ENCODE assay signal across 15 cellular contexts in genomic region chr3:149010966-149011365, GRCh38. TPM values are rescaled to one million over a fixed set of nuclear protein-coding genes. Genes with fewer than 3 reads are reported as not detected.
DNase-seq lines count a peak whose midpoint lies in the region; ATAC-seq and TF ChIP-seq lines count a peak whose summit lies in the region.
"Had no signal": no experiment of that assay in that cellular context is flagged by ENCODE, and none has a peak within 500 bp of the region (broad histone marks: within the 10 kb centered on the region; RNA-seq: fewer than 3 reads in every experiment).

No MANE protein-coding gene starts in this region.

- TF ChIP-seq CTCF in sigmoid colon (IDR thresholded peaks at IDR 0.05): no peak

- no peaks in the 10 kb centered on the region for H3K27me3 ChIP-seq in sigmoid colon

- TF ChIP-seq EP300 in sigmoid colon (IDR thresholded peaks at IDR 0.05): no peak

- no peak for TF ChIP-seq POLR2A in sigmoid colon (IDR thresholded peaks at IDR 0.05)

- peaks cover 29 to 82% (median 41%) of the 10 kb centered on the region in 4 donors for H3K36me3 ChIP-seq in sigmoid colon

- H3K4me3 ChIP-seq in sigmoid colon: no peak overlapping the region

- peak overlapping the region; percentile 54 to 55 for H3K4me3 Mint-ChIP-seq in effector memory CD8-positive, alpha-beta T cell
- H3K4me3 Mint-ChIP-seq: dendritic cell treated with granulocyte-macrophage colony-stimulating factor and Interleukin-4, amounts not matched to agents 40 ng/mL and 50 ng/mL, for 4 days; neural crest cell had no signal

- H3K9me3 ChIP-seq in sigmoid colon: no peaks in the 10 kb centered on the region

- H3K9me3 Mint-ChIP-seq in effector memory CD8-positive, alpha-beta T cell: no peaks in the 10 kb centered on the region
- H3K9me3 Mint-ChIP-seq: activated T-helper 17 cell treated with anti-CD3 and anti-CD28 coated beads, Interleukin-2, amount 50 U/mL, for 72 hours; dendritic cell treated with granulocyte-macrophage colony-stimulating factor and Interleukin-4, amounts not matched to agents 40 ng/mL and 50 ng/mL, for 4 days; neural crest cell had no signal

- no peak for ATAC-seq in effector memory CD8-positive, alpha-beta T cell (replicated peaks)
- ATAC-seq in HG02571 (IDR thresholded peaks at IDR 0.05; ENCODE audit: unreplicated experiment): no peak
- ATAC-seq: activated T-helper 17 cell treated with anti-CD3 and anti-CD28 coated beads, Interleukin-2, amount 50 U/mL, for 72 hours had no signal

- H3K4me1 ChIP-seq in sigmoid colon: peaks cover 0 to 40% (median 32%) of the 10 kb centered on the region in 4 donors

- no peaks in the 10 kb centered on the region for H3K27me3 Mint-ChIP-seq in effector memory CD8-positive, alpha-beta T cell
- H3K27me3 Mint-ChIP-seq: activated T-helper 17 cell treated with anti-CD3 and anti-CD28 coated beads, Interleukin-2, amount 50 U/mL, for 72 hours; dendritic cell treated with granulocyte-macrophage colony-stimulating factor and Interleukin-4, amounts not matched to agents 40 ng/mL and 50 ng/mL, for 4 days had no signal

- DNase-seq in COLO829 (ENCODE audit: low spot score) (peak; percentile 51), NCI-H526 (lab: John Stamatoyannopoulos, UW) (peak; percentile 61 to 64), sigmoid colon (no peak), NCI-H510A treated with DMSO at 0.1 percent for 48 hours (lab: John Stamatoyannopoulos, UW) (no peak), HuH-7 (ENCODE audit: low spot score) (no peak)
- DNase-seq in effector memory CD8-positive, alpha-beta T cell: no peak
- DNase-seq: GOT3, mesendoderm, NCI-H1105 treated with DMSO at 0.1 percent for 48 hours, NCI-H524 had no signal

- peak overlapping the region in 3 of 4 donors; percentile 45 to 72 (median 55) for H3K27ac ChIP-seq in sigmoid colon
- H3K27ac ChIP-seq: epithelial cell of prostate had no signal

- peaks cover 54 to 58% of the 10 kb centered on the region in 2 donors for H3K4me1 Mint-ChIP-seq in effector memory CD8-positive, alpha-beta T cell (ENCODE audit: low read depth in 2 of 2)

- peak overlapping the region; percentile 86 to 91 for H3K27ac Mint-ChIP-seq in effector memory CD8-positive, alpha-beta T cell
- H3K27ac Mint-ChIP-seq: dendritic cell treated with granulocyte-macrophage colony-stimulating factor and Interleukin-4, amounts not matched to agents 40 ng/mL and 50 ng/mL, for 4 days had no signal

- WGBS in sigmoid colon, 2 donors: 75 to 80% methylated on average over 2 of the region's 2 CpGs

- intact Hi-C loops in sigmoid colon (cut with DNase I): no loop called here

- peaks cover 64% of the 10 kb centered on the region for H3K36me3 Mint-ChIP-seq in effector memory CD8-positive, alpha-beta T cell (ENCODE audit: insufficient read depth)

RNA-seq across cellular contexts. Expression of gene GYG1, which starts 19.6 kb away (rescaled TPM):
- total RNA-seq in sigmoid colon: 100 to 1,000 TPM; 142 to 213 (median 186) TPM
- polyA plus RNA-seq in sigmoid colon: 10 to 100 TPM; 31.8 to 36.0 (median 34.7) TPM

Comparison
In these comparisons a context has a peak if more than half of its experiments do, and no peak if none do; other contexts are left out.
1. DNase-seq: peak in COLO829 (single experiment) and NCI-H526 (2 of 2); none in effector memory CD8-positive, alpha-beta T cell (0 of 3), sigmoid colon (single experiment), NCI-H510A treated with DMSO at 0.1 percent for 48 hours (single experiment) and HuH-7 (single experiment).